ENCODE assay signal across 18 cellular contexts in genomic region chr13:40186636-40187323, GRCh38.
A peak's percentile ranks its signal among the peaks of the same experiment; 100 is the strongest.
DNase-seq lines count a peak whose midpoint lies in the region; ATAC-seq and TF ChIP-seq lines count a peak whose summit lies in the region.
"Had no signal": no experiment of that assay in that cellular context is flagged by ENCODE, and none has a peak within 500 bp of the region (broad histone marks: within the 10 kb centered on the region; RNA-seq: fewer than 3 reads in every experiment).

No MANE protein-coding gene starts in this region.

- peak overlapping the region; percentile 78 for H3K27ac Mint-ChIP-seq in activated CD4-positive, alpha-beta T cell treated with anti-CD3 and anti-CD28 coated beads, Interleukin-2, amount 10 ng/mL, durations not matched to agents 24 days and 14 days
- peak overlapping the region; percentile 85 to 97 for H3K27ac Mint-ChIP-seq in activated naive CD4-positive, alpha-beta T cell treated with anti-CD3 and anti-CD28 coated beads, Interleukin-2, amount 50 U/mL, for 72 hours
- H3K27ac Mint-ChIP-seq in natural killer cell treated with Interleukin-12 subunit alpha and Interleukin-12 subunit beta and Interleukin-15 and Interleukin-18, amount 100 ng/mL, for 72 hours: no peak overlapping the region

- no peak overlapping the region for H3K4me3 ChIP-seq in DND-41 (ENCODE audit: low read depth in 1 of 2, low read length in 2 of 2)
- H3K4me3 ChIP-seq: A549 had no signal

- peaks cover 67% of the 10 kb centered on the region for H3K4me1 Mint-ChIP-seq in activated CD4-positive, alpha-beta T cell treated with anti-CD3 and anti-CD28 coated beads, Interleukin-2, amount 10 ng/mL, durations not matched to agents 24 days and 14 days
- peaks cover 19 to 27% of the 10 kb centered on the region in 2 donors for H3K4me1 Mint-ChIP-seq in natural killer cell treated with Interleukin-12 subunit alpha and Interleukin-12 subunit beta and Interleukin-15 and Interleukin-18, amount 100 ng/mL, for 72 hours (ENCODE audit: low read depth in 2 of 2)

- H3K36me3 Mint-ChIP-seq in activated CD4-positive, alpha-beta T cell treated with anti-CD3 and anti-CD28 coated beads, Interleukin-2, amount 10 ng/mL, durations not matched to agents 24 days and 14 days (ENCODE audit: low read depth): no peaks in the 10 kb centered on the region
- H3K36me3 Mint-ChIP-seq in activated naive CD4-positive, alpha-beta T cell treated with anti-CD3 and anti-CD28 coated beads, Interleukin-2, amount 50 U/mL, for 72 hours: peaks cover 6 to 21% of the 10 kb centered on the region in 2 donors
- no peaks in the 10 kb centered on the region for H3K36me3 Mint-ChIP-seq in natural killer cell treated with Interleukin-12 subunit alpha and Interleukin-12 subunit beta and Interleukin-15 and Interleukin-18, amount 100 ng/mL, for 72 hours

- H2AFZ ChIP-seq in DND-41 (ENCODE audit: low read depth, low read length): no peak overlapping the region

- DNase-seq in activated CD4-positive, alpha-beta T cell treated with anti-CD3 and anti-CD28 coated beads, Interleukin-2, amount 10 ng/mL, durations not matched to agents 24 days and 14 days: no peak
- no peak for DNase-seq in activated CD4-positive, alpha-beta T cell treated with anti-CD3 and anti-CD28 coated beads, Interleukin-2, amount 50 U/mL, for 4 hours
- DNase-seq in DND-41: no peak
- peak in 1 of 2 donors; percentile 59 for DNase-seq in activated naive CD4-positive, alpha-beta T cell treated with anti-CD3 and anti-CD28 coated beads, Interleukin-2, amount 50 U/mL, for 72 hours (ENCODE audit: low spot score in 2 of 2)
- DNase-seq in natural killer cell treated with Interleukin-12 subunit alpha and Interleukin-12 subunit beta and Interleukin-15 and Interleukin-18, amount 100 ng/mL, for 72 hours (ENCODE audit: low spot score): no peak
- no peak for DNase-seq in SHP77 (lab: John Stamatoyannopoulos, UW)
- DNase-seq: amniotic stem cell, caudate nucleus, EL, islet precursor cell, KG1, NCI-H1048, NCI-H2107, NCI-H526 treated with DMSO at 0.1 percent for 48 hours had no signal

- H4K20me1 ChIP-seq in DND-41 (ENCODE audit: insufficient read depth, low read length): peaks cover 22% of the 10 kb centered on the region

- peak overlapping the region; percentile 10; the same call in 1 of the 2 replicates for H3K4me2 ChIP-seq in DND-41 (ENCODE audit: insufficient read depth, low read length)
- H3K4me2 ChIP-seq: A549 had no signal

- no peaks in the 10 kb centered on the region for H3K79me2 ChIP-seq in DND-41 (ENCODE audit: insufficient read depth, low read length)

- H3K27me3 ChIP-seq in DND-41 (ENCODE audit: insufficient read depth, low read length, poor library complexity): peaks cover 56% of the 10 kb centered on the region

- peaks cover 20% of the 10 kb centered on the region for H3K4me1 ChIP-seq in DND-41 (ENCODE audit: insufficient read depth, low read length)

- H3K27me3 Mint-ChIP-seq in activated CD4-positive, alpha-beta T cell treated with anti-CD3 and anti-CD28 coated beads, Interleukin-2, amount 10 ng/mL, durations not matched to agents 24 days and 14 days: no peaks in the 10 kb centered on the region
- H3K27me3 Mint-ChIP-seq in natural killer cell treated with Interleukin-12 subunit alpha and Interleukin-12 subunit beta and Interleukin-15 and Interleukin-18, amount 100 ng/mL, for 72 hours: peaks cover 0 to 10% of the 10 kb centered on the region in 2 donors

- no peak overlapping the region for H3K27ac ChIP-seq in DND-41 (ENCODE audit: low read length)
- H3K27ac ChIP-seq: A549 had no signal

- no peaks in the 10 kb centered on the region for H3K9me3 ChIP-seq in DND-41 (ENCODE audit: insufficient read depth, low read length, severe bottlenecking)
- H3K9me3 ChIP-seq: A549 had no signal

- ATAC-seq in DND-41 (ENCODE audit: insufficient read depth, low read depth): no peak; the same call in 1 of the 3 replicates
- ATAC-seq in activated naive CD4-positive, alpha-beta T cell treated with anti-CD3 and anti-CD28 coated beads, Interleukin-2, amount 50 U/mL, for 72 hours: no peak
- no peak for ATAC-seq in natural killer cell treated with Interleukin-12 subunit alpha and Interleukin-12 subunit beta and Interleukin-15 and Interleukin-18, amount 100 ng/mL, for 72 hours
- ATAC-seq in HG03521 (IDR thresholded peaks at IDR 0.05; ENCODE audit: unreplicated experiment): no peak
- ATAC-seq in HG03159 (IDR thresholded peaks at IDR 0.05; ENCODE audit: unreplicated experiment): no peak
- ATAC-seq: A549, HCT116 had no signal

- peak overlapping the region; percentile 83 for H3K4me3 Mint-ChIP-seq in activated CD4-positive, alpha-beta T cell treated with anti-CD3 and anti-CD28 coated beads, Interleukin-2, amount 10 ng/mL, durations not matched to agents 24 days and 14 days
- H3K4me3 Mint-ChIP-seq in natural killer cell treated with Interleukin-12 subunit alpha and Interleukin-12 subunit beta and Interleukin-15 and Interleukin-18, amount 100 ng/mL, for 72 hours: peak overlapping the region; percentile 43

- TF ChIP-seq CTCF in DND-41 (IDR thresholded peaks at IDR 0.05; ENCODE audit: borderline replicate concordance, extremely low read depth, low read length, poor library complexity, severe bottlenecking): no peak

- intact Hi-C loops in activated CD4-positive, alpha-beta T cell treated with anti-CD3 and anti-CD28 coated beads, Interleukin-2, amount 10 ng/mL, durations not matched to agents 24 days and 14 days (cut with micrococcal nuclease): loop anchor here (2.0 to 5.0 kb wide), 4 partner anchors 36 to 476 kb away; no protein-coding TSS in a partner anchor

- peaks cover 3% of the 10 kb centered on the region for H3K9me3 Mint-ChIP-seq in activated CD4-positive, alpha-beta T cell treated with anti-CD3 and anti-CD28 coated beads, Interleukin-2, amount 10 ng/mL, durations not matched to agents 24 days and 14 days
- peaks cover 4 to 13% of the 10 kb centered on the region in 2 donors for H3K9me3 Mint-ChIP-seq in activated naive CD4-positive, alpha-beta T cell treated with anti-CD3 and anti-CD28 coated beads, Interleukin-2, amount 50 U/mL, for 72 hours
- H3K9me3 Mint-ChIP-seq in natural killer cell treated with Interleukin-12 subunit alpha and Interleukin-12 subunit beta and Interleukin-15 and Interleukin-18, amount 100 ng/mL, for 72 hours: no peaks in the 10 kb centered on the region

- no peak overlapping the region for H3K9ac ChIP-seq in DND-41 (ENCODE audit: low read depth, low read length)

- H3K36me3 ChIP-seq in DND-41 (ENCODE audit: insufficient read depth, low read length): no peaks in the 10 kb centered on the region

Comparison
In these comparisons a context has a peak if more than half of its experiments do, and no peak if none do; other contexts are left out.
1. H3K27ac Mint-ChIP-seq: peak in activated CD4-positive, alpha-beta T cell treated with anti-CD3 and anti-CD28 coated beads, Interleukin-2, amount 10 ng/mL, durations not matched to agents 24 days and 14 days (single experiment) and activated naive CD4-positive, alpha-beta T cell treated with anti-CD3 and anti-CD28 coated beads, Interleukin-2, amount 50 U/mL, for 72 hours (2 of 2); none in natural killer cell treated with Interleukin-12 subunit alpha and Interleukin-12 subunit beta and Interleukin-15 and Interleukin-18, amount 100 ng/mL, for 72 hours (0 of 2).